16 cellular contexts compared by ENCODE assay signal in genomic region chr7:20417675-20418382, GRCh38.
DNase-seq lines count a peak whose midpoint lies in the region; ATAC-seq and TF ChIP-seq lines count a peak whose summit lies in the region.
"Had no signal": no experiment of that assay in that cellular context is flagged by ENCODE, and none has a peak within 500 bp of the region (broad histone marks: within the 10 kb centered on the region; RNA-seq: fewer than 3 reads in every experiment).

No MANE protein-coding gene starts in this region.

- H3K27me3 ChIP-seq in colonic mucosa (no peaks in the 10 kb centered on the region), mucosa of rectum (ENCODE audit: control insufficient read depth in 2 of 2, insufficient read depth in 2 of 2, low read length in 2 of 2) (no peaks in the 10 kb centered on the region)
- H3K27me3 ChIP-seq: BE2C had no signal

- no peak overlapping the region for H3K4me3 Mint-ChIP-seq in activated T-cell treated with anti-CD3 and anti-CD28 coated beads, Interleukin-2, amount 50 U/mL, for 4 hours
- H3K4me3 Mint-ChIP-seq: CD8-positive, alpha-beta memory T cell; GM23338 had no signal

- no peak for TF ChIP-seq CTCF in LNCaP clone FGC (IDR thresholded peaks at IDR 0.05; ENCODE audit: control insufficient read depth, extremely low read depth, insufficient read depth)
- no peak for TF ChIP-seq CTCF in colonic mucosa (IDR thresholded peaks at IDR 0.05)

- H3K27ac ChIP-seq in colonic mucosa (peak overlapping the region; percentile 57), mucosa of rectum (ENCODE audit: low read depth in 2 of 2, low read length in 2 of 2) (peak overlapping the region; percentile 14 to 44)
- H3K27ac ChIP-seq: KMS-11 had no signal

- H3K9ac ChIP-seq in colonic mucosa (ENCODE audit: low read depth in 2 of 2, low read length in 2 of 2) (no peak overlapping the region), mucosa of rectum (ENCODE audit: low read depth in 1 of 2, low read length in 2 of 2) (no peak overlapping the region)
- H3K9ac ChIP-seq: KMS-11 had no signal

- H3K36me3 Mint-ChIP-seq in activated T-cell treated with anti-CD3 and anti-CD28 coated beads, Interleukin-2, amount 50 U/mL, for 4 hours (ENCODE audit: insufficient read depth) = no peaks in the 10 kb centered on the region
- H3K36me3 Mint-ChIP-seq: CD4-positive, CD25-positive, alpha-beta regulatory T cell; CD8-positive, alpha-beta memory T cell had no signal

- H3K27me3 Mint-ChIP-seq in activated T-cell treated with anti-CD3 and anti-CD28 coated beads, Interleukin-2, amount 50 U/mL, for 4 hours (ENCODE audit: low read depth) = peaks cover 2% of the 10 kb centered on the region
- H3K27me3 Mint-ChIP-seq: CD4-positive, CD25-positive, alpha-beta regulatory T cell had no signal

- DNase-seq in LNCaP clone FGC (ENCODE audit: low read depth) = peak; percentile 33
- DNase-seq in colonic mucosa = peak; percentile 41
- no peak for DNase-seq in activated T-cell treated with anti-CD3 and anti-CD28 coated beads, Interleukin-2, amount 50 U/mL, for 4 hours
- no peak for DNase-seq in DMS153 treated with DMSO at 0.1 percent for 48 hours (lab: John Stamatoyannopoulos, UW; ENCODE audit: unreplicated experiment)
- no peak for DNase-seq in KBM-7
- DNase-seq: ACHN; BE2C; CD4-positive, CD25-positive, alpha-beta regulatory T cell; CD8-positive, alpha-beta memory T cell; COR-L47; DMS 273 treated with DMSO at 0.1 percent for 48 hours; H7 had no signal

- in situ Hi-C loops in KBM-7 (cut with MboI; ENCODE audit: low pct_unique_long_range_greater_than_20kb, low sequenced_read_pairs) = no loop called here

- H3K4me1 ChIP-seq in colonic mucosa = no peaks in the 10 kb centered on the region
- peaks cover 6 to 15% of the 10 kb centered on the region in 2 donors for H3K4me1 ChIP-seq in mucosa of rectum (ENCODE audit: control insufficient read depth in 2 of 2, insufficient read depth in 2 of 2, low read length in 2 of 2)
- H3K4me1 ChIP-seq: BE2C had no signal

- intact Hi-C loops in colonic mucosa (cut with DNase I) = no loop called here

- H3K4me3 ChIP-seq in LNCaP clone FGC (ENCODE audit: low read depth, low read length) (no peak overlapping the region), colonic mucosa (no peak overlapping the region), mucosa of rectum (ENCODE audit: low read length in 2 of 2) (peak overlapping the region; percentile 1 to 33)
- H3K4me3 ChIP-seq: GM23338 had no signal

- H3K9me3 Mint-ChIP-seq in activated T-cell treated with anti-CD3 and anti-CD28 coated beads, Interleukin-2, amount 50 U/mL, for 4 hours = peaks cover 3% of the 10 kb centered on the region
- H3K9me3 Mint-ChIP-seq: GM23338 had no signal

- no peaks in the 10 kb centered on the region for H3K36me3 ChIP-seq in colonic mucosa
- no peaks in the 10 kb centered on the region for H3K36me3 ChIP-seq in mucosa of rectum (ENCODE audit: control insufficient read depth in 2 of 2, insufficient read depth in 2 of 2, low read length in 2 of 2)
- H3K36me3 ChIP-seq: BE2C had no signal

- no peaks in the 10 kb centered on the region for H3K9me3 ChIP-seq in colonic mucosa
- H3K9me3 ChIP-seq in mucosa of rectum (ENCODE audit: control insufficient read depth in 2 of 2, low read length in 2 of 2) = no peaks in the 10 kb centered on the region
- H3K9me3 ChIP-seq: BE2C had no signal

- H3K4me1 Mint-ChIP-seq in activated T-cell treated with anti-CD3 and anti-CD28 coated beads, Interleukin-2, amount 50 U/mL, for 4 hours (ENCODE audit: low read depth) = no peaks in the 10 kb centered on the region
- H3K4me1 Mint-ChIP-seq: CD4-positive, CD25-positive, alpha-beta regulatory T cell; CD8-positive, alpha-beta memory T cell; GM23338 had no signal

- ATAC-seq in activated T-cell treated with anti-CD3 and anti-CD28 coated beads, Interleukin-2, amount 50 U/mL, for 4 hours = no peak
- ATAC-seq in HG03521 (IDR thresholded peaks at IDR 0.05; ENCODE audit: unreplicated experiment) = no peak
- ATAC-seq: GM23338 had no signal

Comparison
In these comparisons a context has a peak if more than half of its experiments do, and no peak if none do; other contexts are left out.
1. DNase-seq: peak in LNCaP clone FGC (single experiment) and colonic mucosa (single experiment); none in activated T-cell treated with anti-CD3 and anti-CD28 coated beads, Interleukin-2, amount 50 U/mL, for 4 hours (single experiment), DMS153 treated with DMSO at 0.1 percent for 48 hours (single experiment) and KBM-7 (single experiment).
2. H3K4me3 ChIP-seq: peak in mucosa of rectum (2 of 2); none in LNCaP clone FGC (single experiment) and colonic mucosa (single experiment).